Comparison of ENCODE assay signal across 23 cellular contexts in genomic region chr5:119745976-119746375, GRCh38.
"Had no signal": no experiment of that assay in that cellular context is flagged by ENCODE, and none has a peak within 500 bp of the region (broad histone marks: within the 10 kb centered on the region; RNA-seq: fewer than 3 reads in every experiment).

No MANE protein-coding gene starts in this region.

- H3K4me3 Mint-ChIP-seq: naive thymus-derived CD4-positive, alpha-beta T cell; nephron progenitor cell; stimulated activated naive B cell treated with anti-CD40 and anti-IgM and Interleukin-4, amounts not matched to agents 10 μg/mL and 1 μg/mL and 100 μg/mL, for 72 hours had no signal

- H3K4me3 ChIP-seq: colonic mucosa, esophagus squamous epithelium, left lung, lower lobe of right lung, psoas muscle, sigmoid colon, skin epidermis, suprapubic skin, thyroid gland, upper lobe of left lung, uterus had no signal

- H3K4me1 Mint-ChIP-seq: naive thymus-derived CD4-positive, alpha-beta T cell; nephron progenitor cell; stimulated activated naive B cell treated with anti-CD40 and anti-IgM and Interleukin-4, amounts not matched to agents 10 μg/mL and 1 μg/mL and 100 μg/mL, for 72 hours had no signal

- H3K36me3 ChIP-seq: colonic mucosa, esophagus squamous epithelium, left lung, lower lobe of right lung, sigmoid colon, suprapubic skin, thyroid gland, upper lobe of left lung, uterus had no signal

- H3K9me3 ChIP-seq: colonic mucosa, esophagus squamous epithelium, left lung, lower lobe of right lung, psoas muscle, sigmoid colon, suprapubic skin, thyroid gland, upper lobe of left lung, uterus had no signal

- H3K9ac ChIP-seq: parathyroid adenoma had no signal

- H3K9me3 Mint-ChIP-seq: naive thymus-derived CD4-positive, alpha-beta T cell; nephron progenitor cell; stimulated activated naive B cell treated with anti-CD40 and anti-IgM and Interleukin-4, amounts not matched to agents 10 μg/mL and 1 μg/mL and 100 μg/mL, for 72 hours had no signal

- H2AFZ ChIP-seq: parathyroid adenoma had no signal

- H3K27me3 Mint-ChIP-seq: stimulated activated naive B cell treated with anti-CD40 and anti-IgM and Interleukin-4, amounts not matched to agents 10 μg/mL and 1 μg/mL and 100 μg/mL, for 72 hours had no signal

- H3K27ac ChIP-seq: colonic mucosa, esophagus squamous epithelium, left lung, lower lobe of right lung, parathyroid adenoma, psoas muscle, sigmoid colon, skin epidermis, suprapubic skin, thyroid gland, upper lobe of left lung, uterus had no signal

- DNase-seq: caudate nucleus; colonic mucosa; dermis blood vessel endothelial cell; esophagus squamous epithelium; foreskin fibroblast; kidney glomerular epithelial cell; left lung; lower lobe of right lung; mesendoderm; naive thymus-derived CD4-positive, alpha-beta T cell; nephron progenitor cell; psoas muscle; sigmoid colon; stimulated activated CD4-positive, alpha-beta T cell treated with anti-CD3 and anti-CD28 coated beads, Interleukin-2, amount 100 ng/mL, for 24 hours; stimulated activated CD4-positive, alpha-beta T cell treated with anti-CD3 and anti-CD28 coated beads, Interleukin-4, amount 100 ng/mL, for 4 hours; stimulated activated naive B cell treated with anti-CD40 and anti-IgM and Interleukin-4, amounts not matched to agents 10 μg/mL and 1 μg/mL and 100 μg/mL, for 72 hours; thyroid gland; upper lobe of left lung; uterus had no signal

- H3K4me1 ChIP-seq: colonic mucosa, esophagus squamous epithelium, left lung, lower lobe of right lung, parathyroid adenoma, psoas muscle, sigmoid colon, suprapubic skin, thyroid gland, upper lobe of left lung, uterus had no signal

- H3K79me2 ChIP-seq: parathyroid adenoma had no signal

- H3K27me3 ChIP-seq: colonic mucosa, esophagus squamous epithelium, left lung, sigmoid colon, suprapubic skin, thyroid gland, upper lobe of left lung, uterus had no signal

- H3K27ac Mint-ChIP-seq: naive thymus-derived CD4-positive, alpha-beta T cell; nephron progenitor cell; stimulated activated naive B cell treated with anti-CD40 and anti-IgM and Interleukin-4, amounts not matched to agents 10 μg/mL and 1 μg/mL and 100 μg/mL, for 72 hours had no signal

- H3K36me3 Mint-ChIP-seq: naive thymus-derived CD4-positive, alpha-beta T cell; stimulated activated naive B cell treated with anti-CD40 and anti-IgM and Interleukin-4, amounts not matched to agents 10 μg/mL and 1 μg/mL and 100 μg/mL, for 72 hours had no signal

- FAIRE-seq: endothelial cell of umbilical vein had no signal
